Comparison of ENCODE assay signal across 1 cellular context in the genomic region with DNA sequence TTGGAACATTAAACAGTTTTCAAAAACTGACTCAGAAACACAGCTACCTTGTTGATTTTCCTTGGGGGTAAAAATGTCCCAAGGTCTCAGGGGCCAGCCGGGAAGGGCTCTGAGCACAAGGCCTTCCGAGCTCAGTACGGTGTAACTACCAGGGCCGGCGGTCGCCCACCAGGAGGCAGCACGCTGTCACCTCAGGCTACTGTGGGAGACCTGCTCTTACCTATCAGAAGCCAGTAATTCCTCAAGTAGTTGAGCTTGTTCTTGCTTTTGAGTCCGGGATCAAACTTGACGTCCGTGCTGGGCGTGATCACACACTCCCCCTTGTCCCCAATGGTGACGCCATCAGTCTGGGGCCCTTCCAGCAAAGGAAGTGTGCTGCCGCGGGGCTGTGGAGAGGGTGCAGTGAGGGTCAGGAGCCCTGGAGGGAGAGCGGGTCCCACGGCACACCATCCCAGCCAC.
A peak's percentile ranks its signal among the peaks of the same experiment; 100 is the strongest.
TF ChIP-seq lines count a peak whose summit lies in the region.

No MANE protein-coding gene starts in this region.

TF ChIP-seq in HepG2, 621 proteins besides CTCF, POLR2A, EP300 and RAD21 (continued from another document):
- TF ChIP-seq, protein P1, sequence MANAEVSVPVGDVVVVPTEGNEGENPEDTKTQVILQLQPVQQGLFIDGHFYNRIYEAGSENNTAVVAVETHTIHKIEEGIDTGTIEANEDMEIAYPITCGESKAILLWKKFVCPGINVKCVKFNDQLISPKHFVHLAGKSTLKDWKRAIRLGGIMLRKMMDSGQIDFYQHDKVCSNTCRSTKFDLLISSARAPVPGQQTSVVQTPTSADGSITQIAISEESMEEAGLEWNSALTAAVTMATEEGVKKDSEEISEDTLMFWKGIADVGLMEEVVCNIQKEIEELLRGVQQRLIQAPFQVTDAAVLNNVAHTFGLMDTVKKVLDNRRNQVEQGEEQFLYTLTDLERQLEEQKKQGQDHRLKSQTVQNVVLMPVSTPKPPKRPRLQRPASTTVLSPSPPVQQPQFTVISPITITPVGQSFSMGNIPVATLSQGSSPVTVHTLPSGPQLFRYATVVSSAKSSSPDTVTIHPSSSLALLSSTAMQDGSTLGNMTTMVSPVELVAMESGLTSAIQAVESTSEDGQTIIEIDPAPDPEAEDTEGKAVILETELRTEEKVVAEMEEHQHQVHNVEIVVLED (CRISPR knock-in tag; IDR thresholded peaks at IDR 0.05; ENCODE audit: borderline replicate concordance) = peak; percentile 46; the same call in 1 of the 2 replicates
- TF ChIP-seq, protein P2, sequence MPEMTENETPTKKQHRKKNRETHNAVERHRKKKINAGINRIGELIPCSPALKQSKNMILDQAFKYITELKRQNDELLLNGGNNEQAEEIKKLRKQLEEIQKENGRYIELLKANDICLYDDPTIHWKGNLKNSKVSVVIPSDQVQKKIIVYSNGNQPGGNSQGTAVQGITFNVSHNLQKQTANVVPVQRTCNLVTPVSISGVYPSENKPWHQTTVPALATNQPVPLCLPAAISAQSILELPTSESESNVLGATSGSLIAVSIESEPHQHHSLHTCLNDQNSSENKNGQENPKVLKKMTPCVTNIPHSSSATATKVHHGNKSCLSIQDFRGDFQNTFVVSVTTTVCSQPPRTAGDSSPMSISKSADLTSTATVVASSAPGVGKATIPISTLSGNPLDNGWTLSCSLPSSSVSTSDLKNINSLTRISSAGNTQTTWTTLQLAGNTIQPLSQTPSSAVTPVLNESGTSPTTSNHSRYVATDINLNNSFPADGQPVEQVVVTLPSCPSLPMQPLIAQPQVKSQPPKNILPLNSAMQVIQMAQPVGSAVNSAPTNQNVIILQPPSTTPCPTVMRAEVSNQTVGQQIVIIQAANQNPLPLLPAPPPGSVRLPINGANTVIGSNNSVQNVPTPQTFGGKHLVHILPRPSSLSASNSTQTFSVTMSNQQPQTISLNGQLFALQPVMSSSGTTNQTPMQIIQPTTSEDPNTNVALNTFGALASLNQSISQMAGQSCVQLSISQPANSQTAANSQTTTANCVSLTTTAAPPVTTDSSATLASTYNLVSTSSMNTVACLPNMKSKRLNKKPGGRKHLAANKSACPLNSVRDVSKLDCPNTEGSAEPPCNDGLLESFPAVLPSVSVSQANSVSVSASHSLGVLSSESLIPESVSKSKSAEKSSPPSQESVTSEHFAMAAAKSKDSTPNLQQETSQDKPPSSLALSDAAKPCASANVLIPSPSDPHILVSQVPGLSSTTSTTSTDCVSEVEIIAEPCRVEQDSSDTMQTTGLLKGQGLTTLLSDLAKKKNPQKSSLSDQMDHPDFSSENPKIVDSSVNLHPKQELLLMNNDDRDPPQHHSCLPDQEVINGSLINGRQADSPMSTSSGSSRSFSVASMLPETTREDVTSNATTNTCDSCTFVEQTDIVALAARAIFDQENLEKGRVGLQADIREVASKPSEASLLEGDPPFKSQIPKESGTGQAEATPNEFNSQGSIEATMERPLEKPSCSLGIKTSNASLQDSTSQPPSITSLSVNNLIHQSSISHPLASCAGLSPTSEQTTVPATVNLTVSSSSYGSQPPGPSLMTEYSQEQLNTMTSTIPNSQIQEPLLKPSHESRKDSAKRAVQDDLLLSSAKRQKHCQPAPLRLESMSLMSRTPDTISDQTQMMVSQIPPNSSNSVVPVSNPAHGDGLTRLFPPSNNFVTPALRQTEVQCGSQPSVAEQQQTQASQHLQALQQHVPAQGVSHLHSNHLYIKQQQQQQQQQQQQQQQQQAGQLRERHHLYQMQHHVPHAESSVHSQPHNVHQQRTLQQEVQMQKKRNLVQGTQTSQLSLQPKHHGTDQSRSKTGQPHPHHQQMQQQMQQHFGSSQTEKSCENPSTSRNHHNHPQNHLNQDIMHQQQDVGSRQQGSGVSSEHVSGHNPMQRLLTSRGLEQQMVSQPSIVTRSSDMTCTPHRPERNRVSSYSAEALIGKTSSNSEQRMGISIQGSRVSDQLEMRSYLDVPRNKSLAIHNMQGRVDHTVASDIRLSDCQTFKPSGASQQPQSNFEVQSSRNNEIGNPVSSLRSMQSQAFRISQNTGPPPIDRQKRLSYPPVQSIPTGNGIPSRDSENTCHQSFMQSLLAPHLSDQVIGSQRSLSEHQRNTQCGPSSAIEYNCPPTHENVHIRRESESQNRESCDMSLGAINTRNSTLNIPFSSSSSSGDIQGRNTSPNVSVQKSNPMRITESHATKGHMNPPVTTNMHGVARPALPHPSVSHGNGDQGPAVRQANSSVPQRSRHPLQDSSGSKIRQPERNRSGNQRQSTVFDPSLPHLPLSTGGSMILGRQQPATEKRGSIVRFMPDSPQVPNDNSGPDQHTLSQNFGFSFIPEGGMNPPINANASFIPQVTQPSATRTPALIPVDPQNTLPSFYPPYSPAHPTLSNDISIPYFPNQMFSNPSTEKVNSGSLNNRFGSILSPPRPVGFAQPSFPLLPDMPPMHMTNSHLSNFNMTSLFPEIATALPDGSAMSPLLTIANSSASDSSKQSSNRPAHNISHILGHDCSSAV (CRISPR knock-in tag; IDR thresholded peaks at IDR 0.05; ENCODE audit: borderline replicate concordance) = no peak
- no peak for TF ChIP-seq ZNF431 (CRISPR knock-in tag; IDR thresholded peaks at IDR 0.05; ENCODE audit: borderline replicate concordance, low read depth)
- TF ChIP-seq XRCC5 (optimal IDR thresholded peaks at IDR 0.05; ENCODE audit: low read length) = peak; percentile 92
- TF ChIP-seq, protein P3, sequence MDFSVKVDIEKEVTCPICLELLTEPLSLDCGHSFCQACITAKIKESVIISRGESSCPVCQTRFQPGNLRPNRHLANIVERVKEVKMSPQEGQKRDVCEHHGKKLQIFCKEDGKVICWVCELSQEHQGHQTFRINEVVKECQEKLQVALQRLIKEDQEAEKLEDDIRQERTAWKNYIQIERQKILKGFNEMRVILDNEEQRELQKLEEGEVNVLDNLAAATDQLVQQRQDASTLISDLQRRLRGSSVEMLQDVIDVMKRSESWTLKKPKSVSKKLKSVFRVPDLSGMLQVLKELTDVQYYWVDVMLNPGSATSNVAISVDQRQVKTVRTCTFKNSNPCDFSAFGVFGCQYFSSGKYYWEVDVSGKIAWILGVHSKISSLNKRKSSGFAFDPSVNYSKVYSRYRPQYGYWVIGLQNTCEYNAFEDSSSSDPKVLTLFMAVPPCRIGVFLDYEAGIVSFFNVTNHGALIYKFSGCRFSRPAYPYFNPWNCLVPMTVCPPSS (IDR thresholded peaks at IDR 0.05) = no peak
- no peak for TF ChIP-seq HOXA5 (CRISPR knock-in tag; IDR thresholded peaks at IDR 0.05)
- TF ChIP-seq ZNF501 (CRISPR knock-in tag; IDR thresholded peaks at IDR 0.05) = peak; percentile 32; the same call in 1 of the 2 replicates
- no peak for TF ChIP-seq U2AF2 (IDR thresholded peaks at IDR 0.05; ENCODE audit: low read depth, low read length)
